In the genomic region with DNA sequence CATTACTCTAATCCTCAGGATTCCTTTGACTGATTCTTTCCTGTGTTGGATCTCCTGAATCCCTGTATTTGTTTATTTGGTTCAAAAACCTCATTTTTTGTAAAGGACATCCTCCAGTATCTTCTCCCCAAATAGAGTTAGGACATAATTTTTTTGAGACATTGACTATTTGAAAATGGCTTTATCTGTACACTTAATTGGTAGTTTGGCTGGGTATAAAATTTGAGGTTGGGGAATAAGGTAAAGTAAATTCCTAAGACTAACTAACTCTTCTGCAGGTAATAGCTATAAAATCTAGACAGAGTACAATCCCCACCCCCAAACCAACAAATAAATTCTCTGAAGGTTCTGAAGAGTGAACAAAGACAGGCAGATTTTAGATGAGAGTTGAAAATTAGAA, we compare ENCODE assay signal across 2 cellular contexts.
TF ChIP-seq lines count a peak whose summit lies in the region.

No MANE protein-coding gene starts in this region.

TF ChIP-seq in HepG2, 621 proteins besides CTCF, POLR2A, EP300 and RAD21 (continued from another document):
- TF ChIP-seq, protein P1, sequence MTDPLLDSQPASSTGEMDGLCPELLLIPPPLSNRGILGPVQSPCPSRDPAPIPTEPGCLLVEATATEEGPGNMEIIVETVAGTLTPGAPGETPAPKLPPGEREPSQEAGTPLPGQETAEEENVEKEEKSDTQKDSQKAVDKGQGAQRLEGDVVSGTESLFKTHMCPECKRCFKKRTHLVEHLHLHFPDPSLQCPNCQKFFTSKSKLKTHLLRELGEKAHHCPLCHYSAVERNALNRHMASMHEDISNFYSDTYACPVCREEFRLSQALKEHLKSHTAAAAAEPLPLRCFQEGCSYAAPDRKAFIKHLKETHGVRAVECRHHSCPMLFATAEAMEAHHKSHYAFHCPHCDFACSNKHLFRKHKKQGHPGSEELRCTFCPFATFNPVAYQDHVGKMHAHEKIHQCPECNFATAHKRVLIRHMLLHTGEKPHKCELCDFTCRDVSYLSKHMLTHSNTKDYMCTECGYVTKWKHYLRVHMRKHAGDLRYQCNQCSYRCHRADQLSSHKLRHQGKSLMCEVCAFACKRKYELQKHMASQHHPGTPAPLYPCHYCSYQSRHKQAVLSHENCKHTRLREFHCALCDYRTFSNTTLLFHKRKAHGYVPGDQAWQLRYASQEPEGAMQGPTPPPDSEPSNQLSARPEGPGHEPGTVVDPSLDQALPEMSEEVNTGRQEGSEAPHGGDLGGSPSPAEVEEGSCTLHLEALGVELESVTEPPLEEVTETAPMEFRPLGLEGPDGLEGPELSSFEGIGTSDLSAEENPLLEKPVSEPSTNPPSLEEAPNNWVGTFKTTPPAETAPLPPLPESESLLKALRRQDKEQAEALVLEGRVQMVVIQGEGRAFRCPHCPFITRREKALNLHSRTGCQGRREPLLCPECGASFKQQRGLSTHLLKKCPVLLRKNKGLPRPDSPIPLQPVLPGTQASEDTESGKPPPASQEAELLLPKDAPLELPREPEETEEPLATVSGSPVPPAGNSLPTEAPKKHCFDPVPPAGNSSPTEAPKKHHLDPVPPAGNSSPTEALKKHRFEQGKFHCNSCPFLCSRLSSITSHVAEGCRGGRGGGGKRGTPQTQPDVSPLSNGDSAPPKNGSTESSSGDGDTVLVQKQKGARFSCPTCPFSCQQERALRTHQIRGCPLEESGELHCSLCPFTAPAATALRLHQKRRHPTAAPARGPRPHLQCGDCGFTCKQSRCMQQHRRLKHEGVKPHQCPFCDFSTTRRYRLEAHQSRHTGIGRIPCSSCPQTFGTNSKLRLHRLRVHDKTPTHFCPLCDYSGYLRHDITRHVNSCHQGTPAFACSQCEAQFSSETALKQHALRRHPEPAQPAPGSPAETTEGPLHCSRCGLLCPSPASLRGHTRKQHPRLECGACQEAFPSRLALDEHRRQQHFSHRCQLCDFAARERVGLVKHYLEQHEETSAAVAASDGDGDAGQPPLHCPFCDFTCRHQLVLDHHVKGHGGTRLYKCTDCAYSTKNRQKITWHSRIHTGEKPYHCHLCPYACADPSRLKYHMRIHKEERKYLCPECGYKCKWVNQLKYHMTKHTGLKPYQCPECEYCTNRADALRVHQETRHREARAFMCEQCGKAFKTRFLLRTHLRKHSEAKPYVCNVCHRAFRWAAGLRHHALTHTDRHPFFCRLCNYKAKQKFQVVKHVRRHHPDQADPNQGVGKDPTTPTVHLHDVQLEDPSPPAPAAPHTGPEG (CRISPR knock-in tag; IDR thresholded peaks at IDR 0.05): no peak
- TF ChIP-seq TMF1 (CRISPR knock-in tag; IDR thresholded peaks at IDR 0.05; ENCODE audit: low read depth): no peak
- TF ChIP-seq ZFP1 (CRISPR knock-in tag; IDR thresholded peaks at IDR 0.05): peak; percentile 95

TF ChIP-seq in K562, 482 proteins besides CTCF, POLR2A, EP300 and RAD21 (continued from another document):
- TF ChIP-seq, protein P2, sequence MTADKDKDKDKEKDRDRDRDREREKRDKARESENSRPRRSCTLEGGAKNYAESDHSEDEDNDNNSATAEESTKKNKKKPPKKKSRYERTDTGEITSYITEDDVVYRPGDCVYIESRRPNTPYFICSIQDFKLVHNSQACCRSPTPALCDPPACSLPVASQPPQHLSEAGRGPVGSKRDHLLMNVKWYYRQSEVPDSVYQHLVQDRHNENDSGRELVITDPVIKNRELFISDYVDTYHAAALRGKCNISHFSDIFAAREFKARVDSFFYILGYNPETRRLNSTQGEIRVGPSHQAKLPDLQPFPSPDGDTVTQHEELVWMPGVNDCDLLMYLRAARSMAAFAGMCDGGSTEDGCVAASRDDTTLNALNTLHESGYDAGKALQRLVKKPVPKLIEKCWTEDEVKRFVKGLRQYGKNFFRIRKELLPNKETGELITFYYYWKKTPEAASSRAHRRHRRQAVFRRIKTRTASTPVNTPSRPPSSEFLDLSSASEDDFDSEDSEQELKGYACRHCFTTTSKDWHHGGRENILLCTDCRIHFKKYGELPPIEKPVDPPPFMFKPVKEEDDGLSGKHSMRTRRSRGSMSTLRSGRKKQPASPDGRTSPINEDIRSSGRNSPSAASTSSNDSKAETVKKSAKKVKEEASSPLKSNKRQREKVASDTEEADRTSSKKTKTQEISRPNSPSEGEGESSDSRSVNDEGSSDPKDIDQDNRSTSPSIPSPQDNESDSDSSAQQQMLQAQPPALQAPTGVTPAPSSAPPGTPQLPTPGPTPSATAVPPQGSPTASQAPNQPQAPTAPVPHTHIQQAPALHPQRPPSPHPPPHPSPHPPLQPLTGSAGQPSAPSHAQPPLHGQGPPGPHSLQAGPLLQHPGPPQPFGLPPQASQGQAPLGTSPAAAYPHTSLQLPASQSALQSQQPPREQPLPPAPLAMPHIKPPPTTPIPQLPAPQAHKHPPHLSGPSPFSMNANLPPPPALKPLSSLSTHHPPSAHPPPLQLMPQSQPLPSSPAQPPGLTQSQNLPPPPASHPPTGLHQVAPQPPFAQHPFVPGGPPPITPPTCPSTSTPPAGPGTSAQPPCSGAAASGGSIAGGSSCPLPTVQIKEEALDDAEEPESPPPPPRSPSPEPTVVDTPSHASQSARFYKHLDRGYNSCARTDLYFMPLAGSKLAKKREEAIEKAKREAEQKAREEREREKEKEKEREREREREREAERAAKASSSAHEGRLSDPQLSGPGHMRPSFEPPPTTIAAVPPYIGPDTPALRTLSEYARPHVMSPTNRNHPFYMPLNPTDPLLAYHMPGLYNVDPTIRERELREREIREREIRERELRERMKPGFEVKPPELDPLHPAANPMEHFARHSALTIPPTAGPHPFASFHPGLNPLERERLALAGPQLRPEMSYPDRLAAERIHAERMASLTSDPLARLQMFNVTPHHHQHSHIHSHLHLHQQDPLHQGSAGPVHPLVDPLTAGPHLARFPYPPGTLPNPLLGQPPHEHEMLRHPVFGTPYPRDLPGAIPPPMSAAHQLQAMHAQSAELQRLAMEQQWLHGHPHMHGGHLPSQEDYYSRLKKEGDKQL (CRISPR knock-in tag; IDR thresholded peaks at IDR 0.05; ENCODE audit: borderline replicate concordance): no peak
- TF ChIP-seq, protein P3, sequence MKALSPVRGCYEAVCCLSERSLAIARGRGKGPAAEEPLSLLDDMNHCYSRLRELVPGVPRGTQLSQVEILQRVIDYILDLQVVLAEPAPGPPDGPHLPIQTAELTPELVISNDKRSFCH (CRISPR knock-in tag; IDR thresholded peaks at IDR 0.05): no peak
- TF ChIP-seq, protein P3 (tag; IDR thresholded peaks at IDR 0.05): no peak
- TF ChIP-seq ZNF589 (CRISPR knock-in tag; IDR thresholded peaks at IDR 0.05; ENCODE audit: low read depth) (no peak), RBM34 (IDR thresholded peaks at IDR 0.05; ENCODE audit: borderline replicate concordance, insufficient read depth, low read length) (no peak), TRIM24 (IDR thresholded peaks at IDR 0.05) (no peak), KDM1A (IDR thresholded peaks at IDR 0.05) (no peak), HMGN3 (IDR thresholded peaks at IDR 0.05; ENCODE audit: borderline replicate concordance, extremely low read depth, insufficient read length, low read depth, low read length) (no peak), RHOXF2B (CRISPR knock-in tag; conservative IDR thresholded peaks at IDR 0.05) (no peak)
